ENCODE assay signal across 9 cellular contexts in genomic region chr10:130141878-130142277, GRCh38. TPM values are rescaled to one million over a fixed set of nuclear protein-coding genes. Genes with fewer than 3 reads are reported as not detected.
A peak's percentile ranks its signal among the peaks of the same experiment; 100 is the strongest.
DNase-seq lines count a peak whose midpoint lies in the region; ATAC-seq and TF ChIP-seq lines count a peak whose summit lies in the region.
"Had no signal": no experiment of that assay in that cellular context is flagged by ENCODE, and none has a peak within 500 bp of the region (broad histone marks: within the 10 kb centered on the region; RNA-seq: fewer than 3 reads in every experiment).

No MANE protein-coding gene starts in this region.

- peaks cover 65% of the 10 kb centered on the region for H3K4me1 Mint-ChIP-seq in stimulated activated naive CD8-positive, alpha-beta T cell treated with anti-CD3 and anti-CD28 coated beads, Interleukin-15, Interleukin-2, amounts not matched to agents 100 ng/mL and 50 ng/mL, for 24 hours (ENCODE audit: low read depth)

- H3K9me3 Mint-ChIP-seq in stimulated activated naive CD8-positive, alpha-beta T cell treated with anti-CD3 and anti-CD28 coated beads, Interleukin-15, Interleukin-2, amounts not matched to agents 100 ng/mL and 50 ng/mL, for 24 hours, result no peaks in the 10 kb centered on the region

- no peak for DNase-seq in stimulated activated naive CD8-positive, alpha-beta T cell treated with anti-CD3 and anti-CD28 coated beads, Interleukin-15, Interleukin-2, amounts not matched to agents 100 U/mL and 50 U/mL, for 24 hours
- DNase-seq in activated gamma-delta T cell (lab: John Stamatoyannopoulos, UW) (no peak), SW480 (ENCODE audit: low spot score) (no peak), left cardiac atrium (no peak), NCI-H2196 treated with DMSO at 0.1 percent for 48 hours (lab: John Stamatoyannopoulos, UW; ENCODE audit: unreplicated experiment) (no peak)

- no peaks in the 10 kb centered on the region for H3K27me3 Mint-ChIP-seq in stimulated activated naive CD8-positive, alpha-beta T cell treated with anti-CD3 and anti-CD28 coated beads, Interleukin-15, Interleukin-2, amounts not matched to agents 100 ng/mL and 50 ng/mL, for 24 hours

- peaks cover 60% of the 10 kb centered on the region for H3K36me3 Mint-ChIP-seq in stimulated activated naive CD8-positive, alpha-beta T cell treated with anti-CD3 and anti-CD28 coated beads, Interleukin-15, Interleukin-2, amounts not matched to agents 100 ng/mL and 50 ng/mL, for 24 hours (ENCODE audit: low read depth)

- no peak for ATAC-seq in stimulated activated naive CD8-positive, alpha-beta T cell treated with anti-CD3 and anti-CD28 coated beads, Interleukin-15, Interleukin-2, amounts not matched to agents 100 U/mL and 50 U/mL, for 24 hours
- peak; percentile 85 for ATAC-seq in HG02763 (IDR thresholded peaks at IDR 0.05; ENCODE audit: unreplicated experiment)
- no peak for ATAC-seq in left cardiac atrium

- 0 out of 2 replicates have a peak, but pooled peaks have one; percentile 29 for TF ChIP-seq POLR2A in Raji (IDR thresholded peaks at IDR 0.05; ENCODE audit: insufficient read depth, low read depth, low read length)

- H3K27ac Mint-ChIP-seq in stimulated activated naive CD8-positive, alpha-beta T cell treated with anti-CD3 and anti-CD28 coated beads, Interleukin-15, Interleukin-2, amounts not matched to agents 100 ng/mL and 50 ng/mL, for 24 hours, result peak overlapping the region; percentile 74

- intact Hi-C loops in left cardiac atrium (cut with DNase I), result no loop called here

- H3K4me3 Mint-ChIP-seq in stimulated activated naive CD8-positive, alpha-beta T cell treated with anti-CD3 and anti-CD28 coated beads, Interleukin-15, Interleukin-2, amounts not matched to agents 100 ng/mL and 50 ng/mL, for 24 hours, result peak overlapping the region; percentile 22

RNA-seq across cellular contexts. Expression of gene GLRX3, which starts 5.7 kb away (rescaled TPM):
- 10 to 100 TPM; 53.5 to 67.1 TPM for total RNA-seq in left cardiac atrium

RNA-seq across cellular contexts. Expression of gene C10orf143, which starts 31.2 kb away (rescaled TPM):
- total RNA-seq in left cardiac atrium, result 1 to 10 TPM; 2.1 to 2.3 TPM
- total RNA-seq: thoracic aorta had no signal
